10 cellular contexts compared by ENCODE assay signal in genomic region chr6:69233195-69233524, GRCh38.
DNase-seq lines count a peak whose midpoint lies in the region; ATAC-seq and TF ChIP-seq lines count a peak whose summit lies in the region.
"Had no signal": no experiment of that assay in that cellular context is flagged by ENCODE, and none has a peak within 500 bp of the region (broad histone marks: within the 10 kb centered on the region; RNA-seq: fewer than 3 reads in every experiment).

No MANE protein-coding gene starts in this region.

- DNase-seq in GM03348 (ENCODE audit: low spot score) (peak; percentile 1), NCI-H82 (lab: John Stamatoyannopoulos, UW) (peak; percentile 77), SIG-M5 treated with dmso at 0.1 percent for 504 hours (lab: John Stamatoyannopoulos, UW; ENCODE audit: unreplicated experiment) (no peak)
- DNase-seq in stimulated activated CD4-positive, alpha-beta T cell treated with anti-CD3 and anti-CD28 coated beads, Interleukin-4, amount 100 ng/mL, for 24 hours = no peak
- DNase-seq: effector memory CD8-positive, alpha-beta T cell had no signal

- no peak for ATAC-seq in HG03139 (IDR thresholded peaks at IDR 0.05; ENCODE audit: unreplicated experiment)
- no peak for ATAC-seq in HG03025 (IDR thresholded peaks at IDR 0.05; ENCODE audit: low FRiP score, unreplicated experiment)
- ATAC-seq: effector memory CD8-positive, alpha-beta T cell had no signal

- CTCF ChIA-PET in HEK293 (lab: Yijun Ruan, JAX) = no interaction called here

- POLR2A ChIA-PET in HEK293 (lab: Yijun Ruan, JAX) = no interaction called here

- no peaks in the 10 kb centered on the region for H3K4me1 ChIP-seq in HEK293 (ENCODE audit: control insufficient read depth, insufficient read depth, low read length)
- H3K4me1 ChIP-seq: BLaER1 treated with 17β-estradiol and CSF1 and Interleukin-3, amounts not matched to agents 10 nM and 100 nM had no signal

- no peaks in the 10 kb centered on the region for H3K36me3 ChIP-seq in HEK293 (ENCODE audit: control insufficient read depth in 2 of 2, insufficient read depth in 1 of 2, low read length in 2 of 2)
- H3K36me3 ChIP-seq: BLaER1 treated with 17β-estradiol and CSF1 and Interleukin-3, amounts not matched to agents 10 nM and 100 nM had no signal

- H3K27me3 ChIP-seq in layer of hippocampus (ENCODE audit: control insufficient read depth, insufficient read depth, low read length) = no peaks in the 10 kb centered on the region
- H3K27me3 ChIP-seq: BLaER1 treated with 17β-estradiol and CSF1 and Interleukin-3, amounts not matched to agents 10 nM and 100 nM had no signal

- H3K9me3 ChIP-seq in HEK293 (ENCODE audit: control insufficient read depth, insufficient read depth, low read depth, low read length) = no peaks in the 10 kb centered on the region
- H3K9me3 ChIP-seq: BLaER1 treated with 17β-estradiol and CSF1 and Interleukin-3, amounts not matched to agents 10 nM and 100 nM had no signal

- TF ChIP-seq CTCF in HEK293 (tag by site-specific recombination; IDR thresholded peaks at IDR 0.05) = no peak

- H3K4me3 ChIP-seq in HEK293 (ENCODE audit: low read depth, low read length) = no peak overlapping the region
- H3K4me3 ChIP-seq: BLaER1 treated with 17β-estradiol and CSF1 and Interleukin-3, amounts not matched to agents 10 nM and 100 nM had no signal

- no peak overlapping the region for H3K27ac ChIP-seq in HEK293 (ENCODE audit: extremely low read depth, low read depth, low read length)
- H3K27ac ChIP-seq in layer of hippocampus (ENCODE audit: low read depth, low read length) = peak overlapping the region; percentile 42
- H3K27ac ChIP-seq: BLaER1 treated with 17β-estradiol and CSF1 and Interleukin-3, amounts not matched to agents 10 nM and 100 nM had no signal

TF ChIP-seq in HEK293, 187 proteins besides CTCF, POLR2A, EP300 and RAD21:
- TF ChIP-seq SCRT2 (tag by site-specific recombination; IDR thresholded peaks at IDR 0.05) = no peak
- no peak for TF ChIP-seq ZNF341 (tag by site-specific recombination; IDR thresholded peaks at IDR 0.05; ENCODE audit: low read depth)
- TF ChIP-seq ZBTB17 (tag by site-specific recombination; IDR thresholded peaks at IDR 0.05) = 0 out of 2 replicates have a peak, but pooled peaks have one; percentile 9
- TF ChIP-seq ZNF354C (tag by site-specific recombination; IDR thresholded peaks at IDR 0.05; ENCODE audit: borderline replicate concordance, low read depth) = no peak
- no peak for TF ChIP-seq AEBP2 (tag by site-specific recombination; IDR thresholded peaks at IDR 0.05; ENCODE audit: borderline replicate concordance)
- TF ChIP-seq ZFP37 (tag by site-specific recombination; IDR thresholded peaks at IDR 0.05) = 0 out of 2 replicates have a peak, but pooled peaks have one; percentile 30
- TF ChIP-seq ZBTB7A (tag by site-specific recombination; IDR thresholded peaks at IDR 0.05; ENCODE audit: low read depth) = no peak

Comparison
In these comparisons a context has a peak if more than half of its experiments do, and no peak if none do; other contexts are left out.
1. DNase-seq: peak in GM03348 (single experiment) and NCI-H82 (single experiment); none in SIG-M5 treated with dmso at 0.1 percent for 504 hours (single experiment) and stimulated activated CD4-positive, alpha-beta T cell treated with anti-CD3 and anti-CD28 coated beads, Interleukin-4, amount 100 ng/mL, for 24 hours (single experiment).